8 cellular contexts compared by ENCODE assay signal in genomic region chr6:144063246-144063743, GRCh38. TPM values are rescaled to one million over a fixed set of nuclear protein-coding genes. Genes with fewer than 3 reads are reported as not detected.
DNase-seq lines count a peak whose midpoint lies in the region; ATAC-seq, FAIRE-seq and TF ChIP-seq lines count a peak whose summit lies in the region.

No MANE protein-coding gene starts in this region.

- RAD21 ChIA-PET in GM12878 (lab: Charles Lee; ENCODE audit: unreplicated experiment), result interaction anchor here (0.9 to 4.4 kb wide), 7 partner anchors 8 to 153 kb away, joined by 3 to 36 read pairs (median 6); no protein-coding TSS in a partner anchor

- peak overlapping the region; percentile 84 for H3K4me2 ChIP-seq in GM12878 (ENCODE audit: control insufficient read depth, insufficient read depth)

- DNase-seq in activated T-cell treated with anti-CD3 and anti-CD28 coated beads, Interleukin-2, amount 50 U/mL, for 4 hours, result no peak
- no peak for DNase-seq in activated T-cell treated with anti-CD3 and anti-CD28 coated beads, Interleukin-2, amount 50 U/mL, for 1 hour
- no peak for DNase-seq in GM12878 (ENCODE audit: low read depth, low spot score)
- no peak for DNase-seq in NCI-H2029 treated with DMSO at 0.1 percent for 48 hours (lab: John Stamatoyannopoulos, UW)

- peak overlapping the region; percentile 81 for H3K4me3 Mint-ChIP-seq in activated T-cell treated with anti-CD3 and anti-CD28 coated beads, Interleukin-2, amount 50 U/mL, for 4 hours

- H3K9me3 Mint-ChIP-seq in activated T-cell treated with anti-CD3 and anti-CD28 coated beads, Interleukin-2, amount 50 U/mL, for 4 hours, result no peaks in the 10 kb centered on the region

- H4K20me1 ChIP-seq in GM12878 (ENCODE audit: control insufficient read depth, insufficient read depth), result no peaks in the 10 kb centered on the region

- no peak for TF ChIP-seq EP300 in GM12878 (IDR thresholded peaks at IDR 0.05; ENCODE audit: borderline replicate concordance in 1 of 2, control insufficient read depth in 1 of 2, low read depth in 2 of 2, low read length in 2 of 2)

- H3K27me3 Mint-ChIP-seq in activated T-cell treated with anti-CD3 and anti-CD28 coated beads, Interleukin-2, amount 50 U/mL, for 4 hours (ENCODE audit: low read depth), result no peaks in the 10 kb centered on the region

- WGBS in HUES64, result 8% methylated on average over 16 of the region's 16 CpGs
- WGBS in GM12878 (ENCODE audit: insufficient coverage, insufficient replicate concordance, low lambda C conversion rate, missing lambda C conversion rate), result 1% methylated on average over 16 of the region's 16 CpGs
- WGBS in mesodermal cell (ENCODE audit: insufficient coverage in 2 of 2), 2 experiments, result 11 to 13% methylated on average over 13 to 16 of the region's 16 CpGs

- no peak for TF ChIP-seq RAD21 in GM12878 (IDR thresholded peaks at IDR 0.05; ENCODE audit: insufficient read depth, low read depth, low read length)

- H3K27ac ChIP-seq in HUES64 (ENCODE audit: low read depth, low read length) (no peak overlapping the region), GM12878 (ENCODE audit: control insufficient read depth, insufficient read depth) (0 out of 2 replicates have a peak overlapping the region, but pooled peaks have one; percentile 30), mesodermal cell (ENCODE audit: low read depth, low read length, severe bottlenecking) (no peak overlapping the region)

- no peaks in the 10 kb centered on the region for H3K36me3 Mint-ChIP-seq in activated T-cell treated with anti-CD3 and anti-CD28 coated beads, Interleukin-2, amount 50 U/mL, for 4 hours (ENCODE audit: insufficient read depth)

- no peak for TF ChIP-seq CTCF in GM12878 (IDR thresholded peaks at IDR 0.05 in 2 of 3, conservative IDR thresholded peaks at IDR 0.05 in 1 of 3; ENCODE audit: control insufficient read depth in 2 of 3, extremely low read depth in 1 of 3, insufficient read depth in 1 of 3, low read depth in 3 of 3, low read length in 3 of 3)

- no peak for FAIRE-seq in GM12878 (lab: Jason Lieb, UNC)

- intact Hi-C loops in GM12878 (cut with micrococcal nuclease; ENCODE audit: unreplicated experiment), result loop anchor here (5.0 kb wide), 1 partner anchor 611 kb away; the partner anchor contains the start of genes ADAT2 and PEX3

- SMC1A ChIA-PET in GM12878 (lab: Charles Lee; ENCODE audit: uncharacterized antibody, unreplicated experiment), result interaction anchor here (0.7 to 4.7 kb wide), 11 partner anchors 7 to 87 kb away, joined by 3 to 54 read pairs (median 5); partner anchors contain the start of genes SF3B5 and STX11

- peaks cover 20% of the 10 kb centered on the region for H3K79me2 ChIP-seq in GM12878 (ENCODE audit: control insufficient read depth, insufficient read depth, low read length)

- peak in 1 of 2 donors; percentile 0 for ATAC-seq in activated T-cell treated with anti-CD3 and anti-CD28 coated beads, Interleukin-2, amount 50 U/mL, for 4 hours
- ATAC-seq in GM12878 (peak; percentile 4), HG02970 (IDR thresholded peaks at IDR 0.05; ENCODE audit: low FRiP score, unreplicated experiment) (no peak), HG03442 (IDR thresholded peaks at IDR 0.05; ENCODE audit: unreplicated experiment) (no peak)

- H3K9me3 ChIP-seq in HUES64 (ENCODE audit: insufficient read depth, low read depth, low read length), result no peaks in the 10 kb centered on the region
- no peaks in the 10 kb centered on the region; the same call in 1 of the 3 replicates for H3K9me3 ChIP-seq in GM12878 (replicated peaks; ENCODE audit: control insufficient read depth, insufficient read depth, low read length)
- peaks cover 4% of the 10 kb centered on the region for H3K9me3 ChIP-seq in mesodermal cell (ENCODE audit: control insufficient read depth, low read length)

- peaks cover 34% of the 10 kb centered on the region for H3K4me1 Mint-ChIP-seq in activated T-cell treated with anti-CD3 and anti-CD28 coated beads, Interleukin-2, amount 50 U/mL, for 4 hours (ENCODE audit: low read depth)

- no peak overlapping the region for H3K9ac ChIP-seq in HUES64 (ENCODE audit: low read depth, low read length)
- H3K9ac ChIP-seq in GM12878 (ENCODE audit: control insufficient read depth, insufficient read depth, low read length), result peak overlapping the region; percentile 93

- H3K36me3 ChIP-seq in HUES64 (ENCODE audit: insufficient read depth, low read length) (no peaks in the 10 kb centered on the region), GM12878 (ENCODE audit: control insufficient read depth in 2 of 2, insufficient read depth in 2 of 2, low read length in 1 of 2) (no peaks in the 10 kb centered on the region), mesodermal cell (ENCODE audit: control insufficient read depth, insufficient read depth, low read length) (no peaks in the 10 kb centered on the region)

- H2AFZ ChIP-seq in GM12878 (ENCODE audit: control insufficient read depth, low read depth, low read length), result peak overlapping the region; percentile 86

- TF ChIP-seq POLR2A in GM12878 (IDR thresholded peaks at IDR 0.05; ENCODE audit: low read depth, low read length), result no peak

- H3K4me1 ChIP-seq in HUES64 (ENCODE audit: insufficient read depth, low read length) (peaks cover 26% of the 10 kb centered on the region), GM12878 (ENCODE audit: control insufficient read depth, insufficient read depth, low read length) (peaks cover 10% of the 10 kb centered on the region), mesodermal cell (ENCODE audit: control insufficient read depth, insufficient read depth, low read length, poor library complexity, severe bottlenecking) (no peaks in the 10 kb centered on the region)

- CTCF ChIA-PET in GM12878 (lab: Yijun Ruan, JAX), result interaction anchor here (0.9 to 3.8 kb wide), 8 partner anchors 11 to 123 kb away, joined by 3 to 16 read pairs (median 4); no protein-coding TSS in a partner anchor

- POLR2A ChIA-PET in GM12878 (lab: Charles Lee), result interaction anchor here (0.7 to 5.7 kb wide), 6 partner anchors 8 to 1915 kb away, joined by 3 to 47 read pairs (median 8); no protein-coding TSS in a partner anchor

- peaks cover 77% of the 10 kb centered on the region for H3K27me3 ChIP-seq in HUES64 (ENCODE audit: insufficient read depth, low read length)
- H3K27me3 ChIP-seq in GM12878 (replicated peaks in 1 of 2; ENCODE audit: control insufficient read depth in 2 of 2, insufficient read depth in 2 of 2, low read length in 1 of 2), result no peaks in the 10 kb centered on the region

- H3K4me3 ChIP-seq in HUES64 (ENCODE audit: low read length) (peak overlapping the region; percentile 51), GM12878 (peak overlapping the region; percentile 85), mesodermal cell (ENCODE audit: extremely low read depth, insufficient read depth, low read length, poor library complexity, severe bottlenecking) (peak overlapping the region; percentile 58)

- no TSS peak for BruUV-seq in GM12878 (replicated peaks; lab: Mats Ljungman, UMichigan)

- in situ Hi-C loops in GM12878 (cut with MboI), result no loop called here

TF ChIP-seq in GM12878, 131 proteins besides CTCF, POLR2A, EP300 and RAD21 (continues in another document):
- TF ChIP-seq RAD51 (IDR thresholded peaks at IDR 0.05), result peak; percentile 85

RNA-seq across cellular contexts. Expression of gene SF3B5, which starts 32.1 kb away (rescaled TPM):
- total RNA-seq in activated T-cell treated with anti-CD3 and anti-CD28 coated beads, Interleukin-2, amount 50 U/mL, for 4 hours, result 100 to 1,000 TPM; 276 to 301 (median 280) TPM
- 170 TPM for polyA plus RNA-seq in HUES64 (2013, experiment 1 of 2)
- 180 TPM for polyA plus RNA-seq in HUES64 (2013, experiment 2 of 2)
- 22.1 and 31.4 TPM in 2 replicates for total RNA-seq in GM12878 (2013; cell fraction: nucleolus; rRNA removed)
- total RNA-seq in GM12878 (2014; rRNA removed) (275 and 288 TPM in 2 replicates), GM12878 (2014; rRNA removed; fragmentation: Illumina TruSeq; extraction: Trizol) (208 and 220 TPM in 2 replicates), GM12878 (2021) (259 and 261 TPM in 2 replicates)
- polyA plus RNA-seq in GM12878 (2011; ENCODE audit: low read depth), result 210 TPM
- polyA plus RNA-seq in GM12878 (2011; rRNA removed) (131 and 269 TPM in 2 replicates), GM12878 (2014; fragmentation: Illumina TruSeq; extraction: Trizol) (107 and 336 TPM in 2 replicates), GM12878 (2014; fragmentation: Nextera tagmentation; extraction: Ambion mirVana) (100 to 1,000 TPM; 700 to 864 TPM), GM12878 (2014; rRNA removed) (346 and 373 TPM in 2 replicates), GM12878 (2016; fragmentation: Nextera tagmentation; extraction: Ambion mirVana) (100 to 1,000 TPM; 423 to 467 TPM)
- polyA plus RNA-seq in GM12878 (2011; cell fraction: cytosol; rRNA removed), result 502 and 575 TPM in 2 replicates
- 221 and 222 TPM in 2 replicates for polyA plus RNA-seq in GM12878 (2011; cell fraction: nucleus; rRNA removed)
- polyA plus RNA-seq in GM12878 (2012), result 198 and 217 TPM in 2 replicates
- polyA minus RNA-seq in GM12878 (2011; rRNA and poly(A)+ RNA removed), result 145 and 211 TPM in 2 replicates
- polyA minus RNA-seq in GM12878 (2011; cell fraction: cytosol; rRNA and poly(A)+ RNA removed), result 58.7 and 78.2 TPM in 2 replicates
- polyA minus RNA-seq in GM12878 (2011; cell fraction: nucleus; rRNA and poly(A)+ RNA removed), result 61.8 and 82.0 TPM in 2 replicates
- polyA plus RNA-seq in mesodermal cell (2013, experiment 1 of 2), result 200 TPM
- 175 TPM for polyA plus RNA-seq in mesodermal cell (2013, experiment 2 of 2)

RNA-seq across cellular contexts. Expression of gene PLAGL1, which starts 55.2 kb away (rescaled TPM):
- 1 to 10 TPM; 6.5 to 8.9 (median 7.8) TPM for total RNA-seq in activated T-cell treated with anti-CD3 and anti-CD28 coated beads, Interleukin-2, amount 50 U/mL, for 4 hours
- polyA plus RNA-seq in HUES64 (2013, experiment 1 of 2), result 14.2 TPM
- 11.6 TPM for polyA plus RNA-seq in HUES64 (2013, experiment 2 of 2)
- total RNA-seq in GM12878 (2013; cell fraction: nucleolus; rRNA removed), result 56.9 and 63.3 TPM in 2 replicates
- total RNA-seq in GM12878 (2014; rRNA removed), result 3.3 and 5.4 TPM in 2 replicates
- total RNA-seq in GM12878 (2014; rRNA removed; fragmentation: Illumina TruSeq; extraction: Trizol), result 3.7 and 4.1 TPM in 2 replicates
- total RNA-seq in GM12878 (2021), result 7.5 and 8.5 TPM in 2 replicates
- polyA plus RNA-seq in GM12878 (2011; ENCODE audit: low read depth), result 9.9 TPM
- 16.6 and 19.1 TPM in 2 replicates for polyA plus RNA-seq in GM12878 (2011; rRNA removed)
- 14.1 and 15.7 TPM in 2 replicates for polyA plus RNA-seq in GM12878 (2011; cell fraction: cytosol; rRNA removed)
- 64.4 and 82.1 TPM in 2 replicates for polyA plus RNA-seq in GM12878 (2011; cell fraction: nucleus; rRNA removed)
- polyA plus RNA-seq in GM12878 (2012), result 11.5 and 14.1 TPM in 2 replicates
- polyA plus RNA-seq in GM12878 (2014; fragmentation: Illumina TruSeq; extraction: Trizol), result 6.4 and 8.8 TPM in 2 replicates
- 1 to 10 TPM; 2.6 to 2.8 TPM for polyA plus RNA-seq in GM12878 (2014; fragmentation: Nextera tagmentation; extraction: Ambion mirVana)
- 6.0 and 7.4 TPM in 2 replicates for polyA plus RNA-seq in GM12878 (2014; rRNA removed)
- polyA plus RNA-seq in GM12878 (2016; fragmentation: Nextera tagmentation; extraction: Ambion mirVana), result 1 to 10 TPM; 5.1 to 7.3 TPM
- polyA minus RNA-seq in GM12878 (2011; rRNA and poly(A)+ RNA removed), result 22.5 and 23.1 TPM in 2 replicates
- polyA minus RNA-seq in GM12878 (2011; cell fraction: cytosol; rRNA and poly(A)+ RNA removed), result 5.1 and 6.9 TPM in 2 replicates
- polyA minus RNA-seq in GM12878 (2011; cell fraction: nucleus; rRNA and poly(A)+ RNA removed), result 28.7 and 30.2 TPM in 2 replicates
- 46.8 TPM for polyA plus RNA-seq in mesodermal cell (2013, experiment 1 of 2)
- 50.0 TPM for polyA plus RNA-seq in mesodermal cell (2013, experiment 2 of 2)
